Comparison of ENCODE assay signal across 1 cellular context in the genomic region with DNA sequence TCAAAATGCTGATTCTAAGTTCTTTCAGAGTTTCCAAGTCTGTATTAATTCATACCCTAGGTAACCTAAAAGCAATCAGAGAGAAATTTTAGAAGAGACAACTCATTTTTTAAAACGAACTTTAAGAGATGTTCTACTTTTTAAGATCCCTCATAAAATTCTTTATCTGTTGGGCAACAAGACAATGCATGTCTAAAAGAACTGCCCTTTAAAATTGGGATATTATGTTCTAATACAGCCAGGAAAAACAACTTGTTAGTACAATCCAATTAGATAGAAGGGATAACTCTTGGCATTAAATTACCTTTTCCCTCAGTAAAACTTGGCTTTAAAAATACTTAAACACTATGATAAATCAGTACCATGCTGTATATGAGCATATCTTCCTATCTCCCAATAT.
TF ChIP-seq lines count a peak whose summit lies in the region.

No MANE protein-coding gene starts in this region.

TF ChIP-seq in WTC11, 78 proteins besides CTCF, POLR2A, EP300 and RAD21 (continued from another document):
- TF ChIP-seq, protein P1, sequence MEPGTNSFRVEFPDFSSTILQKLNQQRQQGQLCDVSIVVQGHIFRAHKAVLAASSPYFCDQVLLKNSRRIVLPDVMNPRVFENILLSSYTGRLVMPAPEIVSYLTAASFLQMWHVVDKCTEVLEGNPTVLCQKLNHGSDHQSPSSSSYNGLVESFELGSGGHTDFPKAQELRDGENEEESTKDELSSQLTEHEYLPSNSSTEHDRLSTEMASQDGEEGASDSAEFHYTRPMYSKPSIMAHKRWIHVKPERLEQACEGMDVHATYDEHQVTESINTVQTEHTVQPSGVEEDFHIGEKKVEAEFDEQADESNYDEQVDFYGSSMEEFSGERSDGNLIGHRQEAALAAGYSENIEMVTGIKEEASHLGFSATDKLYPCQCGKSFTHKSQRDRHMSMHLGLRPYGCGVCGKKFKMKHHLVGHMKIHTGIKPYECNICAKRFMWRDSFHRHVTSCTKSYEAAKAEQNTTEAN (CRISPR knock-in tag; IDR thresholded peaks at IDR 0.05), result no peak
- TF ChIP-seq, protein P2, sequence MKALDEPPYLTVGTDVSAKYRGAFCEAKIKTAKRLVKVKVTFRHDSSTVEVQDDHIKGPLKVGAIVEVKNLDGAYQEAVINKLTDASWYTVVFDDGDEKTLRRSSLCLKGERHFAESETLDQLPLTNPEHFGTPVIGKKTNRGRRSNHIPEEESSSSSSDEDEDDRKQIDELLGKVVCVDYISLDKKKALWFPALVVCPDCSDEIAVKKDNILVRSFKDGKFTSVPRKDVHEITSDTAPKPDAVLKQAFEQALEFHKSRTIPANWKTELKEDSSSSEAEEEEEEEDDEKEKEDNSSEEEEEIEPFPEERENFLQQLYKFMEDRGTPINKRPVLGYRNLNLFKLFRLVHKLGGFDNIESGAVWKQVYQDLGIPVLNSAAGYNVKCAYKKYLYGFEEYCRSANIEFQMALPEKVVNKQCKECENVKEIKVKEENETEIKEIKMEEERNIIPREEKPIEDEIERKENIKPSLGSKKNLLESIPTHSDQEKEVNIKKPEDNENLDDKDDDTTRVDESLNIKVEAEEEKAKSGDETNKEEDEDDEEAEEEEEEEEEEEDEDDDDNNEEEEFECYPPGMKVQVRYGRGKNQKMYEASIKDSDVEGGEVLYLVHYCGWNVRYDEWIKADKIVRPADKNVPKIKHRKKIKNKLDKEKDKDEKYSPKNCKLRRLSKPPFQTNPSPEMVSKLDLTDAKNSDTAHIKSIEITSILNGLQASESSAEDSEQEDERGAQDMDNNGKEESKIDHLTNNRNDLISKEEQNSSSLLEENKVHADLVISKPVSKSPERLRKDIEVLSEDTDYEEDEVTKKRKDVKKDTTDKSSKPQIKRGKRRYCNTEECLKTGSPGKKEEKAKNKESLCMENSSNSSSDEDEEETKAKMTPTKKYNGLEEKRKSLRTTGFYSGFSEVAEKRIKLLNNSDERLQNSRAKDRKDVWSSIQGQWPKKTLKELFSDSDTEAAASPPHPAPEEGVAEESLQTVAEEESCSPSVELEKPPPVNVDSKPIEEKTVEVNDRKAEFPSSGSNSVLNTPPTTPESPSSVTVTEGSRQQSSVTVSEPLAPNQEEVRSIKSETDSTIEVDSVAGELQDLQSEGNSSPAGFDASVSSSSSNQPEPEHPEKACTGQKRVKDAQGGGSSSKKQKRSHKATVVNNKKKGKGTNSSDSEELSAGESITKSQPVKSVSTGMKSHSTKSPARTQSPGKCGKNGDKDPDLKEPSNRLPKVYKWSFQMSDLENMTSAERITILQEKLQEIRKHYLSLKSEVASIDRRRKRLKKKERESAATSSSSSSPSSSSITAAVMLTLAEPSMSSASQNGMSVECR (CRISPR knock-in tag; IDR thresholded peaks at IDR 0.05; ENCODE audit: borderline replicate concordance), result no peak
- TF ChIP-seq FOXJ3 (CRISPR knock-in tag; IDR thresholded peaks at IDR 0.05; ENCODE audit: borderline replicate concordance) (no peak), TP53 (CRISPR knock-in tag; IDR thresholded peaks at IDR 0.05) (no peak)
